ENCODE assay signal across 15 cellular contexts in the genomic region with DNA sequence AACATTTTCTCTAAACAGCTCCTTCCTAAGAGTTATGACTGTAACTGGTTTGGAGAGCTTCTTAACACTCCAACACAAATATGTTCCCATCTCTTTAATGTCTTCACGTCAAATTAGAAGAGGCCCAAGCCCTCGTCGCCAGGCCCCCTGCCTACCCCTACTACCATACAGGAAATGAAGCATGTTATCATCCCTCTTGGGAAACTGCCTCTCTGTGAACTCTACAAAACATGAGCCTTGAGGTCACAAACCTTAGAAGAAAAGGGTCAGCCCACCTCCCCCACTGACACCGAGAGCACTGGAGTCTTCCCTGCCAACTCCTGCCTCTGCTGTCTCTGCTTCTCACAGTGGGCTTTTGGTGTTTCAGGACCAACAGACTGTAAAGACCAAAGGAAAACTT.
DNase-seq lines count a peak whose midpoint lies in the region; ATAC-seq and TF ChIP-seq lines count a peak whose summit lies in the region.
"Had no signal": no experiment of that assay in that cellular context is flagged by ENCODE, and none has a peak within 500 bp of the region (broad histone marks: within the 10 kb centered on the region; RNA-seq: fewer than 3 reads in every experiment).

No MANE protein-coding gene starts in this region.

- H3K4me3 Mint-ChIP-seq in activated T-helper 1 cell treated with anti-CD3 and anti-CD28 coated beads, Interleukin-12 subunit alpha, Interleukin-12 subunit beta, Interleukin-2, Interleukin-4 antibody, amounts not matched to agents 30 ng/mL and 10 ng/mL and 1 ng/mL, durations not matched to agents 14 hours and 24 hours and 36 hours, result no peak overlapping the region
- peak overlapping the region in 1 of 3 experiments; percentile 17 for H3K4me3 Mint-ChIP-seq in nephron
- H3K4me3 Mint-ChIP-seq: B cell, natural killer cell had no signal

- ATAC-seq in HCT116 (no peak), HG02981 (IDR thresholded peaks at IDR 0.05; ENCODE audit: unreplicated experiment) (no peak), GM18505 (IDR thresholded peaks at IDR 0.05; ENCODE audit: unreplicated experiment) (no peak)
- ATAC-seq: natural killer cell had no signal

- CTCF ChIA-PET in HCT116 (lab: Charles Lee), result no interaction called here

- intact Hi-C loops in HCT116 (cut with micrococcal nuclease), result no loop called here
- intact Hi-C loops in activated T-helper 1 cell treated with anti-CD3 and anti-CD28 coated beads, Interleukin-12 subunit alpha, Interleukin-12 subunit beta, Interleukin-2, Interleukin-4 antibody, amounts not matched to agents 30 ng/mL and 10 ng/mL and 1 ng/mL, durations not matched to agents 14 hours and 24 hours and 36 hours (cut with micrococcal nuclease), result loop anchor here (2.0 kb wide), 4 partner anchors 67 to 243 kb away; partner anchors contain the start of gene STT3B

- H3K27ac ChIP-seq in BLaER1 treated with 17β-estradiol and CSF1 and Interleukin-3, amounts not matched to agents 10 nM and 100 nM, result peak overlapping the region in 9 of 11 experiments; percentile 20 to 67 (median 56); a peak in 17 of 22 replicates
- no peak overlapping the region for H3K27ac ChIP-seq in HCT116 (ENCODE audit: low read depth, low read length)

- RAD21 ChIA-PET in HCT116 (lab: Charles Lee; ENCODE audit: low non-redundant PET in 1 of 2, low total read pairs in 2 of 2, uncharacterized antibody in 2 of 2, unreplicated experiment in 2 of 2), result no interaction called here

- no TSS peak for BruUV-seq in HCT116 (replicated peaks; lab: Mats Ljungman, UMichigan)

- H3K9me3 Mint-ChIP-seq in activated T-helper 1 cell treated with anti-CD3 and anti-CD28 coated beads, Interleukin-12 subunit alpha, Interleukin-12 subunit beta, Interleukin-2, Interleukin-4 antibody, amounts not matched to agents 30 ng/mL and 10 ng/mL and 1 ng/mL, durations not matched to agents 14 hours and 24 hours and 36 hours, result peaks cover 3% of the 10 kb centered on the region
- H3K9me3 Mint-ChIP-seq in nephron, result no peaks in the 10 kb centered on the region
- H3K9me3 Mint-ChIP-seq: natural killer cell had no signal

- no peak for TF ChIP-seq RAD21 in HCT116 (IDR thresholded peaks at IDR 0.05; ENCODE audit: low read depth)

- POLR2A ChIA-PET in HCT116 (lab: Charles Lee), result no interaction called here

- DNase-seq in HCT116 (ENCODE audit: low read depth, low spot score), result no peak
- DNase-seq in activated T-helper 1 cell treated with anti-CD3 and anti-CD28 coated beads, Interleukin-12 subunit alpha, Interleukin-12 subunit beta, Interleukin-2, Interleukin-4 antibody, amounts not matched to agents 30 ng/mL and 10 ng/mL and 1 ng/mL, durations not matched to agents 14 hours and 24 hours and 36 hours (ENCODE audit: low spot score), result no peak
- DNase-seq in C1 segment of cervical spinal cord (lab: John Stamatoyannopoulos, UW), result no peak
- DNase-seq: activated CD8-positive, alpha-beta memory T cell treated with anti-CD3 and anti-CD28 coated beads for 24 hours; activated effector memory CD4-positive, alpha-beta T cell treated with Interleukin-2 at 50 U/mL for 16 hours; natural killer cell; NCI-H146; NCI-H510A; substantia nigra had no signal

- H3K27ac Mint-ChIP-seq in activated T-helper 1 cell treated with anti-CD3 and anti-CD28 coated beads, Interleukin-12 subunit alpha, Interleukin-12 subunit beta, Interleukin-2, Interleukin-4 antibody, amounts not matched to agents 30 ng/mL and 10 ng/mL and 1 ng/mL, durations not matched to agents 14 hours and 24 hours and 36 hours, result peak overlapping the region; percentile 79
- H3K27ac Mint-ChIP-seq in nephron, result peak overlapping the region; percentile 84 to 95 (median 93)
- H3K27ac Mint-ChIP-seq: B cell, natural killer cell had no signal

- peaks cover 29 to 41% (median 38%) of the 10 kb centered on the region in 10 experiments for H3K4me1 ChIP-seq in BLaER1 treated with 17β-estradiol and CSF1 and Interleukin-3, amounts not matched to agents 10 nM and 100 nM
- H3K4me1 ChIP-seq in HCT116 (ENCODE audit: control insufficient read depth in 1 of 2, insufficient read depth in 2 of 2, low read length in 2 of 2), result peaks cover 31 to 73% of the 10 kb centered on the region in 2 experiments

- H3K4me2 ChIP-seq in BLaER1 treated with 17β-estradiol and CSF1 and Interleukin-3, amounts not matched to agents 10 nM and 100 nM, result peak overlapping the region; percentile 58 to 82 (median 74)
- H3K4me2 ChIP-seq in HCT116 (ENCODE audit: low read length), result peak overlapping the region; percentile 56

- H3K36me3 ChIP-seq in BLaER1 treated with 17β-estradiol and CSF1 and Interleukin-3, amounts not matched to agents 10 nM and 100 nM, result no peaks in the 10 kb centered on the region
- no peaks in the 10 kb centered on the region for H3K36me3 ChIP-seq in HCT116 (ENCODE audit: control insufficient read depth in 1 of 2, insufficient read depth in 2 of 2, low read length in 2 of 2)

- no peaks in the 10 kb centered on the region for H3K27me3 Mint-ChIP-seq in activated T-helper 1 cell treated with anti-CD3 and anti-CD28 coated beads, Interleukin-12 subunit alpha, Interleukin-12 subunit beta, Interleukin-2, Interleukin-4 antibody, amounts not matched to agents 30 ng/mL and 10 ng/mL and 1 ng/mL, durations not matched to agents 14 hours and 24 hours and 36 hours (ENCODE audit: insufficient read depth)
- no peaks in the 10 kb centered on the region for H3K27me3 Mint-ChIP-seq in nephron (ENCODE audit: low read depth)
- H3K27me3 Mint-ChIP-seq: B cell had no signal

- H3K27me3 ChIP-seq in BLaER1 treated with 17β-estradiol and CSF1 and Interleukin-3, amounts not matched to agents 10 nM and 100 nM, result no peaks in the 10 kb centered on the region
- H3K27me3 ChIP-seq in HCT116 (ENCODE audit: insufficient read depth, low read length), result no peaks in the 10 kb centered on the region

- H3K9ac ChIP-seq in BLaER1 treated with 17β-estradiol and CSF1 and Interleukin-3, amounts not matched to agents 10 nM and 100 nM, result peak overlapping the region in 1 of 11 experiments; percentile 5; a peak in 1 of 22 replicates
- H3K9ac ChIP-seq in HCT116 (ENCODE audit: low read length), result no peak overlapping the region

- peak overlapping the region; percentile 10 for H2AFZ ChIP-seq in HCT116 (ENCODE audit: low read depth, low read length, poor library complexity, severe bottlenecking)

- H3K36me3 Mint-ChIP-seq in activated T-helper 1 cell treated with anti-CD3 and anti-CD28 coated beads, Interleukin-12 subunit alpha, Interleukin-12 subunit beta, Interleukin-2, Interleukin-4 antibody, amounts not matched to agents 30 ng/mL and 10 ng/mL and 1 ng/mL, durations not matched to agents 14 hours and 24 hours and 36 hours (ENCODE audit: low read depth), result peaks cover 5% of the 10 kb centered on the region
- H3K36me3 Mint-ChIP-seq in nephron (ENCODE audit: low read depth), result no peaks in the 10 kb centered on the region
- H3K36me3 Mint-ChIP-seq: natural killer cell had no signal

- H3K4me3 ChIP-seq in BLaER1 treated with 17β-estradiol and CSF1 and Interleukin-3, amounts not matched to agents 10 nM and 100 nM, result no peak overlapping the region
- H3K4me3 ChIP-seq in HCT116 (replicated peaks in 1 of 2; ENCODE audit: low read depth in 1 of 2, low read length in 2 of 2), result no peak overlapping the region
- H3K4me3 ChIP-seq: lung had no signal

- TF ChIP-seq POLR2A in HCT116 (IDR thresholded peaks at IDR 0.05; ENCODE audit: borderline replicate concordance, extremely low read depth, insufficient read depth, insufficient read length) (no peak), GM18505 (IDR thresholded peaks at IDR 0.05; ENCODE audit: borderline replicate concordance, extremely low read depth, insufficient read depth, insufficient read length) (no peak)

- H4K20me1 ChIP-seq in BLaER1 treated with 17β-estradiol and CSF1 and Interleukin-3, amounts not matched to agents 10 nM and 100 nM, result no peaks in the 10 kb centered on the region
- no peaks in the 10 kb centered on the region for H4K20me1 ChIP-seq in HCT116 (ENCODE audit: insufficient read depth)

- no peaks in the 10 kb centered on the region for H3K79me2 ChIP-seq in HCT116 (ENCODE audit: insufficient read depth, low read length)

- H3K9me3 ChIP-seq in BLaER1 treated with 17β-estradiol and CSF1 and Interleukin-3, amounts not matched to agents 10 nM and 100 nM (replicated peaks in 1 of 11), result peaks cover 0 to 5% (median 0%) of the 10 kb centered on the region in 11 experiments; a peak in 2 of 22 replicates
- H3K9me3 ChIP-seq in HCT116 (ENCODE audit: control insufficient read depth in 1 of 2, insufficient read depth in 1 of 2, low read depth in 1 of 2, low read length in 2 of 2), result no peaks in the 10 kb centered on the region

- H3K4me1 Mint-ChIP-seq in activated T-helper 1 cell treated with anti-CD3 and anti-CD28 coated beads, Interleukin-12 subunit alpha, Interleukin-12 subunit beta, Interleukin-2, Interleukin-4 antibody, amounts not matched to agents 30 ng/mL and 10 ng/mL and 1 ng/mL, durations not matched to agents 14 hours and 24 hours and 36 hours (ENCODE audit: low read depth), result peaks cover 49% of the 10 kb centered on the region
- peaks cover 44% of the 10 kb centered on the region for H3K4me1 Mint-ChIP-seq in nephron
- H3K4me1 Mint-ChIP-seq: B cell had no signal

- H3K9me2 ChIP-seq in HCT116 (ENCODE audit: insufficient read depth), result no peaks in the 10 kb centered on the region

- TF ChIP-seq CTCF in HCT116 (IDR thresholded peaks at IDR 0.05 in 2 of 3, conservative IDR thresholded peaks at IDR 0.05 in 1 of 3; ENCODE audit: borderline replicate concordance in 1 of 3, insufficient read depth in 1 of 3, low read depth in 2 of 3, low read length in 2 of 3) (no peak), nephron (IDR thresholded peaks at IDR 0.05; ENCODE audit: unreplicated experiment in 3 of 3) (no peak)

TF ChIP-seq in HCT116, 20 proteins besides CTCF, POLR2A, EP300 and RAD21 (continues in another document):
- TF ChIP-seq ZFX (IDR thresholded peaks at IDR 0.05), result no peak
- no peak for TF ChIP-seq CBX3 (IDR thresholded peaks at IDR 0.05; ENCODE audit: low read depth)
- no peak for TF ChIP-seq POLR2AphosphoS5 (IDR thresholded peaks at IDR 0.05; ENCODE audit: low read depth, low read length)
- no peak for TF ChIP-seq ZBTB33 (IDR thresholded peaks at IDR 0.05; ENCODE audit: extremely low read depth, insufficient replicate concordance, low read length)
- no peak for TF ChIP-seq ZNF274 (IDR thresholded peaks at IDR 0.05; ENCODE audit: low read depth, low read length)
